10 cellular contexts compared by ENCODE assay signal in genomic region chr7:150340024-150340749, GRCh38. TPM values are rescaled to one million over a fixed set of nuclear protein-coding genes. Genes with fewer than 3 reads are reported as not detected.
DNase-seq lines count a peak whose midpoint lies in the region; ATAC-seq and TF ChIP-seq lines count a peak whose summit lies in the region.
"Had no signal": no experiment of that assay in that cellular context is flagged by ENCODE, and none has a peak within 500 bp of the region (broad histone marks: within the 10 kb centered on the region; RNA-seq: fewer than 3 reads in every experiment).

No MANE protein-coding gene starts in this region.

- H3K4me3 ChIP-seq in HUES64 (ENCODE audit: low read length) = peak overlapping the region; percentile 70
- peak overlapping the region; percentile 76 for H3K4me3 ChIP-seq in endodermal cell (ENCODE audit: low read length)
- no peak overlapping the region for H3K4me3 ChIP-seq in mesenchymal stem cell (ENCODE audit: insufficient read depth in 1 of 2, low read depth in 1 of 2, low read length in 2 of 2)
- peak overlapping the region; percentile 75 for H3K4me3 ChIP-seq in thoracic aorta

- peaks cover 25% of the 10 kb centered on the region for H3K4me1 Mint-ChIP-seq in endodermal cell
- peaks cover 9% of the 10 kb centered on the region for H3K4me1 Mint-ChIP-seq in activated T-helper 2 cell treated with anti-CD3 and anti-CD28 coated beads, Interferon-gamma antibody, Interleukin-2, Interleukin-4, amounts not matched to agents 10 μg/mL and 5 μg/mL and 100 μg/mL, durations not matched to agents 14 hours and 24 hours and 36 hours (ENCODE audit: low read depth)

- H3K27me3 ChIP-seq in HUES64 (ENCODE audit: insufficient read depth, low read length) (peaks cover 41% of the 10 kb centered on the region), endodermal cell (ENCODE audit: control insufficient read depth, insufficient read depth, low read length, poor library complexity, severe bottlenecking) (peaks cover 27% of the 10 kb centered on the region), mesenchymal stem cell (ENCODE audit: control insufficient read depth in 1 of 2, insufficient read depth in 1 of 2, low read length in 2 of 2) (peaks cover 51 to 69% of the 10 kb centered on the region in 2 experiments), thoracic aorta (replicated peaks; ENCODE audit: insufficient read depth) (no peaks in the 10 kb centered on the region)

- peaks cover 16% of the 10 kb centered on the region for H3K9me3 Mint-ChIP-seq in endodermal cell
- no peaks in the 10 kb centered on the region for H3K9me3 Mint-ChIP-seq in activated T-helper 2 cell treated with anti-CD3 and anti-CD28 coated beads, Interferon-gamma antibody, Interleukin-2, Interleukin-4, amounts not matched to agents 10 μg/mL and 5 μg/mL and 100 μg/mL, durations not matched to agents 14 hours and 24 hours and 36 hours

- no peak overlapping the region for H3K18ac ChIP-seq in mesenchymal stem cell (ENCODE audit: low read depth in 1 of 2, low read length in 2 of 2)

- no peak overlapping the region for H4K91ac ChIP-seq in mesenchymal stem cell (ENCODE audit: low read length)

- H3K36me3 Mint-ChIP-seq in endodermal cell (ENCODE audit: low read depth) = peaks cover 6% of the 10 kb centered on the region
- peaks cover 15% of the 10 kb centered on the region for H3K36me3 Mint-ChIP-seq in activated T-helper 2 cell treated with anti-CD3 and anti-CD28 coated beads, Interferon-gamma antibody, Interleukin-2, Interleukin-4, amounts not matched to agents 10 μg/mL and 5 μg/mL and 100 μg/mL, durations not matched to agents 14 hours and 24 hours and 36 hours (ENCODE audit: low read depth)

- peaks cover 40% of the 10 kb centered on the region for H3K27me3 Mint-ChIP-seq in endodermal cell (ENCODE audit: insufficient read depth)
- peaks cover 36% of the 10 kb centered on the region for H3K27me3 Mint-ChIP-seq in activated T-helper 2 cell treated with anti-CD3 and anti-CD28 coated beads, Interferon-gamma antibody, Interleukin-2, Interleukin-4, amounts not matched to agents 10 μg/mL and 5 μg/mL and 100 μg/mL, durations not matched to agents 14 hours and 24 hours and 36 hours (ENCODE audit: low read depth)

- H3K4me1 ChIP-seq in HUES64 (ENCODE audit: insufficient read depth, low read length) (peaks cover 33% of the 10 kb centered on the region), endodermal cell (ENCODE audit: control insufficient read depth, insufficient read depth, low read length) (peaks cover 5% of the 10 kb centered on the region), mesenchymal stem cell (ENCODE audit: control insufficient read depth, insufficient read depth, low read depth, low read length) (peaks cover 22% of the 10 kb centered on the region), thoracic aorta (ENCODE audit: control insufficient read depth in 1 of 2, low read depth in 2 of 2) (peaks cover 0 to 27% of the 10 kb centered on the region in 2 donors)

- peaks cover 10% of the 10 kb centered on the region; the same call in 1 of the 2 replicates for H3K9me3 ChIP-seq in HUES64 (ENCODE audit: insufficient read depth, low read depth, low read length)
- H3K9me3 ChIP-seq in endodermal cell (ENCODE audit: control insufficient read depth, low read length) = peaks cover 17% of the 10 kb centered on the region
- H3K9me3 ChIP-seq in mesenchymal stem cell (ENCODE audit: control insufficient read depth, low read length) = peaks cover 32% of the 10 kb centered on the region
- no peaks in the 10 kb centered on the region for H3K9me3 ChIP-seq in thoracic aorta

- peak overlapping the region; percentile 3 for H3K4me2 ChIP-seq in mesenchymal stem cell (ENCODE audit: low read length, poor library complexity, severe bottlenecking)

- H3K14ac ChIP-seq in mesenchymal stem cell (ENCODE audit: low read length in 2 of 2) = no peak overlapping the region

- H2AFZ ChIP-seq in mesenchymal stem cell (ENCODE audit: low read depth, low read length) = no peak overlapping the region

- no peak overlapping the region for H4K8ac ChIP-seq in mesenchymal stem cell (ENCODE audit: low read length)

- DNase-seq in endodermal cell (peak; percentile 77), mesenchymal stem cell (peak; percentile 50), thoracic aorta (ENCODE audit: low spot score) (no peak), activated gamma-delta T cell (lab: John Stamatoyannopoulos, UW) (no peak), Kasumi-1 (lab: John Stamatoyannopoulos, UW) (no peak)
- no peak for DNase-seq in activated T-helper 2 cell treated with anti-CD3 and anti-CD28 coated beads, Interferon-gamma antibody, Interleukin-2, Interleukin-4, amounts not matched to agents 10 μg/mL and 5 μg/mL and 100 μg/mL, durations not matched to agents 14 hours and 24 hours and 36 hours (ENCODE audit: low spot score)
- DNase-seq: NCI-H187 had no signal

- no peak overlapping the region for H3K27ac ChIP-seq in HUES64 (ENCODE audit: low read depth, low read length)
- H3K27ac ChIP-seq in endodermal cell (ENCODE audit: low read depth, low read length) = no peak overlapping the region
- no peak overlapping the region for H3K27ac ChIP-seq in mesenchymal stem cell (ENCODE audit: low read length, poor library complexity, severe bottlenecking)
- peak overlapping the region in 1 of 2 donors; percentile 35 for H3K27ac ChIP-seq in thoracic aorta

- H3K36me3 ChIP-seq in HUES64 (ENCODE audit: insufficient read depth, low read length) (peaks cover 30% of the 10 kb centered on the region), endodermal cell (ENCODE audit: control insufficient read depth, insufficient read depth, low read length) (no peaks in the 10 kb centered on the region), mesenchymal stem cell (ENCODE audit: control insufficient read depth in 1 of 2, insufficient read depth in 2 of 2, low read depth in 1 of 2, low read length in 2 of 2) (no peaks in the 10 kb centered on the region), thoracic aorta (no peaks in the 10 kb centered on the region)

- H2BK120ac ChIP-seq in mesenchymal stem cell (ENCODE audit: low read depth, low read length) = no peak overlapping the region

- H3K9ac ChIP-seq in HUES64 (ENCODE audit: low read depth, low read length) (peak overlapping the region; percentile 2; the same call in 1 of the 2 replicates), endodermal cell (ENCODE audit: extremely low read depth, low read length, poor library complexity, severe bottlenecking) (no peak overlapping the region), mesenchymal stem cell (ENCODE audit: low read length) (no peak overlapping the region)

- H3K23ac ChIP-seq in mesenchymal stem cell (ENCODE audit: low read length in 2 of 2) = peak overlapping the region in 1 of 2 experiments; percentile 23

- no peak overlapping the region for H3K4ac ChIP-seq in mesenchymal stem cell (ENCODE audit: low read depth in 1 of 2, low read length in 2 of 2)

- H2BK15ac ChIP-seq in mesenchymal stem cell (ENCODE audit: low read depth, poor library complexity, severe bottlenecking) = no peak overlapping the region

- H3K27ac Mint-ChIP-seq in endodermal cell = no peak overlapping the region
- H3K27ac Mint-ChIP-seq in activated T-helper 2 cell treated with anti-CD3 and anti-CD28 coated beads, Interferon-gamma antibody, Interleukin-2, Interleukin-4, amounts not matched to agents 10 μg/mL and 5 μg/mL and 100 μg/mL, durations not matched to agents 14 hours and 24 hours and 36 hours = no peak overlapping the region

- ATAC-seq in thoracic aorta (ENCODE audit: insufficient number of reproducible peaks, low FRiP score, low read depth) (no peak), GM21367 (IDR thresholded peaks at IDR 0.05; ENCODE audit: unreplicated experiment) (no peak)

- no peak overlapping the region for H2BK5ac ChIP-seq in mesenchymal stem cell (ENCODE audit: low read depth, low read length, poor library complexity, severe bottlenecking)

- intact Hi-C loops in activated T-helper 2 cell treated with anti-CD3 and anti-CD28 coated beads, Interferon-gamma antibody, Interleukin-2, Interleukin-4, amounts not matched to agents 10 μg/mL and 5 μg/mL and 100 μg/mL, durations not matched to agents 14 hours and 24 hours and 36 hours (cut with micrococcal nuclease) = no loop called here

- H2AK5ac ChIP-seq in mesenchymal stem cell (ENCODE audit: low read length, severe bottlenecking) = no peak overlapping the region

- no peak overlapping the region for H2BK12ac ChIP-seq in mesenchymal stem cell (ENCODE audit: low read length in 2 of 2)

- TF ChIP-seq CTCF in endodermal cell (conservative IDR thresholded peaks at IDR 0.05) (no peak), thoracic aorta (IDR thresholded peaks at IDR 0.05) (no peak)

- H3K4me3 Mint-ChIP-seq in endodermal cell = peak overlapping the region; percentile 64
- H3K4me3 Mint-ChIP-seq in activated T-helper 2 cell treated with anti-CD3 and anti-CD28 coated beads, Interferon-gamma antibody, Interleukin-2, Interleukin-4, amounts not matched to agents 10 μg/mL and 5 μg/mL and 100 μg/mL, durations not matched to agents 14 hours and 24 hours and 36 hours (ENCODE audit: low read depth) = no peak overlapping the region

- WGBS in HUES64 = 9% methylated on average over 39 of the region's 39 CpGs
- WGBS in endodermal cell (ENCODE audit: insufficient coverage in 1 of 2, insufficient read length in 1 of 2), 2 experiments = 22 to 26% methylated on average over 15 to 39 of the region's 39 CpGs
- 24% methylated on average over 27 of the region's 39 CpGs for WGBS in mesenchymal stem cell

- H3K79me1 ChIP-seq in mesenchymal stem cell (replicated peaks; ENCODE audit: low read length, poor library complexity, severe bottlenecking) = no peaks in the 10 kb centered on the region

RNA-seq across cellular contexts. Expression of gene RARRES2, which starts 1.2 kb away (rescaled TPM):
- polyA plus RNA-seq in HUES64 (2013, experiment 1 of 2) = 94.7 TPM
- 75.3 TPM for polyA plus RNA-seq in HUES64 (2013, experiment 2 of 2)
- total RNA-seq in endodermal cell = 10 to 100 TPM; 32.2 to 48.2 TPM
- polyA plus RNA-seq in endodermal cell (2013, experiment 1 of 2) = 31.3 TPM
- polyA plus RNA-seq in endodermal cell (2013, experiment 2 of 2) = 24.1 TPM
- polyA plus RNA-seq in mesenchymal stem cell (2013, experiment 1 of 2) = 155 TPM
- 162 TPM for polyA plus RNA-seq in mesenchymal stem cell (2013, experiment 2 of 2)
- 100 to 1,000 TPM in 1 of 2 donors, 10 to 100 TPM in 1; 76.4 to 102 TPM for total RNA-seq in thoracic aorta
- not detected in 2 replicates for total RNA-seq in activated T-helper 2 cell treated with anti-CD3 and anti-CD28 coated beads, Interferon-gamma antibody, Interleukin-2, Interleukin-4, amounts not matched to agents 10 μg/mL and 5 μg/mL and 100 μg/mL, durations not matched to agents 14 hours and 24 hours and 36 hours
- total RNA-seq: mononuclear cell had no signal

RNA-seq across cellular contexts. Expression of gene ACTR3C, which starts 16.8 kb away (rescaled TPM):
- polyA plus RNA-seq in HUES64 (2013, experiment 1 of 2) = 1.3 TPM
- 0.51 TPM for polyA plus RNA-seq in HUES64 (2013, experiment 2 of 2)
- under 1 TPM in 1 of 2 donors, not detected in 1; 0.92 TPM for total RNA-seq in endodermal cell
- polyA plus RNA-seq in endodermal cell (2013, experiment 1 of 2) = 0.46 TPM
- polyA plus RNA-seq in endodermal cell (2013, experiment 2 of 2) = 0.25 TPM
- polyA plus RNA-seq in mesenchymal stem cell (2013, experiment 1 of 2) = not detected
- polyA plus RNA-seq in mesenchymal stem cell (2013, experiment 2 of 2) = not detected
- total RNA-seq in thoracic aorta = 1 to 10 TPM in 1 of 2 donors, under 1 TPM in 1; 0.14 to 6.4 TPM
- 7.0 and 7.9 TPM in 2 replicates for total RNA-seq in activated T-helper 2 cell treated with anti-CD3 and anti-CD28 coated beads, Interferon-gamma antibody, Interleukin-2, Interleukin-4, amounts not matched to agents 10 μg/mL and 5 μg/mL and 100 μg/mL, durations not matched to agents 14 hours and 24 hours and 36 hours

RNA-seq across cellular contexts. Expression of gene LRRC61, which starts 17.0 kb away (rescaled TPM):
- polyA plus RNA-seq in HUES64 (2013, experiment 1 of 2) = 37.8 TPM
- 42.0 TPM for polyA plus RNA-seq in HUES64 (2013, experiment 2 of 2)
- 10 to 100 TPM in 1 of 2 donors, under 1 TPM in 1; 0.77 to 27.0 TPM for total RNA-seq in endodermal cell
- polyA plus RNA-seq in endodermal cell (2013, experiment 1 of 2) = 24.5 TPM
- polyA plus RNA-seq in endodermal cell (2013, experiment 2 of 2) = 22.8 TPM
- polyA plus RNA-seq in mesenchymal stem cell (2013, experiment 1 of 2) = not detected
- polyA plus RNA-seq in mesenchymal stem cell (2013, experiment 2 of 2) = not detected
- total RNA-seq in thoracic aorta = 10 to 100 TPM in 1 of 2 donors, 1 to 10 TPM in 1; 4.6 to 10.2 TPM
- total RNA-seq in activated T-helper 2 cell treated with anti-CD3 and anti-CD28 coated beads, Interferon-gamma antibody, Interleukin-2, Interleukin-4, amounts not matched to agents 10 μg/mL and 5 μg/mL and 100 μg/mL, durations not matched to agents 14 hours and 24 hours and 36 hours = 22.7 and 25.8 TPM in 2 replicates

RNA-seq across cellular contexts. Expression of gene REPIN1, which starts 28.4 kb away (rescaled TPM):
- 78.2 TPM for polyA plus RNA-seq in HUES64 (2013, experiment 1 of 2)
- polyA plus RNA-seq in HUES64 (2013, experiment 2 of 2) = 91.5 TPM
- 10 to 100 TPM; 85.4 to 94.4 TPM for total RNA-seq in endodermal cell
- polyA plus RNA-seq in endodermal cell (2013, experiment 1 of 2) = 136 TPM
- 119 TPM for polyA plus RNA-seq in endodermal cell (2013, experiment 2 of 2)
- polyA plus RNA-seq in mesenchymal stem cell (2013, experiment 1 of 2) = 68.4 TPM
- polyA plus RNA-seq in mesenchymal stem cell (2013, experiment 2 of 2) = 69.3 TPM
- 10 to 100 TPM; 80.0 to 82.3 TPM for total RNA-seq in thoracic aorta
- 81.5 and 82.2 TPM in 2 replicates for total RNA-seq in activated T-helper 2 cell treated with anti-CD3 and anti-CD28 coated beads, Interferon-gamma antibody, Interleukin-2, Interleukin-4, amounts not matched to agents 10 μg/mL and 5 μg/mL and 100 μg/mL, durations not matched to agents 14 hours and 24 hours and 36 hours

RNA-seq across cellular contexts. Expression of gene ZNF775, which starts 38.9 kb away (rescaled TPM):
- polyA plus RNA-seq in HUES64 (2013, experiment 1 of 2) = 12.3 TPM
- polyA plus RNA-seq in HUES64 (2013, experiment 2 of 2) = 13.2 TPM
- total RNA-seq in endodermal cell (10 to 100 TPM in 1 of 2 donors, 1 to 10 TPM in 1; 10.0 to 11.3 TPM), thoracic aorta (10 to 100 TPM in 1 of 2 donors, 1 to 10 TPM in 1; 4.2 to 11.5 TPM)
- 18.8 TPM for polyA plus RNA-seq in endodermal cell (2013, experiment 1 of 2)
- polyA plus RNA-seq in endodermal cell (2013, experiment 2 of 2) = 17.2 TPM
- polyA plus RNA-seq in mesenchymal stem cell (2013, experiment 1 of 2) = 5.1 TPM
- polyA plus RNA-seq in mesenchymal stem cell (2013, experiment 2 of 2) = 4.8 TPM
- total RNA-seq in activated T-helper 2 cell treated with anti-CD3 and anti-CD28 coated beads, Interferon-gamma antibody, Interleukin-2, Interleukin-4, amounts not matched to agents 10 μg/mL and 5 μg/mL and 100 μg/mL, durations not matched to agents 14 hours and 24 hours and 36 hours = 4.5 and 5.5 TPM in 2 replicates

Comparison
In these comparisons a context has a peak if more than half of its experiments do, and no peak if none do; other contexts are left out.
1. H3K4me3 ChIP-seq: peak in HUES64 (single experiment), endodermal cell (single experiment) and thoracic aorta (single experiment); none in mesenchymal stem cell (0 of 2).
2. DNase-seq: peak in endodermal cell (single experiment) and mesenchymal stem cell (single experiment); none in thoracic aorta (single experiment), activated gamma-delta T cell (single experiment), activated T-helper 2 cell treated with anti-CD3 and anti-CD28 coated beads, Interferon-gamma antibody, Interleukin-2, Interleukin-4, amounts not matched to agents 10 μg/mL and 5 μg/mL and 100 μg/mL, durations not matched to agents 14 hours and 24 hours and 36 hours (single experiment) and Kasumi-1 (0 of 2).
3. RNA of gene RARRES2, which starts 1.2 kb away (total RNA-seq): 76.4 to 102 TPM in thoracic aorta and 32.2 to 48.2 TPM in endodermal cell; not detected in activated T-helper 2 cell treated with anti-CD3 and anti-CD28 coated beads, Interferon-gamma antibody, Interleukin-2, Interleukin-4, amounts not matched to agents 10 μg/mL and 5 μg/mL and 100 μg/mL, durations not matched to agents 14 hours and 24 hours and 36 hours; every median in the first group is over 10 times any median in the second.